6 cellular contexts compared by ENCODE assay signal in the genomic region with DNA sequence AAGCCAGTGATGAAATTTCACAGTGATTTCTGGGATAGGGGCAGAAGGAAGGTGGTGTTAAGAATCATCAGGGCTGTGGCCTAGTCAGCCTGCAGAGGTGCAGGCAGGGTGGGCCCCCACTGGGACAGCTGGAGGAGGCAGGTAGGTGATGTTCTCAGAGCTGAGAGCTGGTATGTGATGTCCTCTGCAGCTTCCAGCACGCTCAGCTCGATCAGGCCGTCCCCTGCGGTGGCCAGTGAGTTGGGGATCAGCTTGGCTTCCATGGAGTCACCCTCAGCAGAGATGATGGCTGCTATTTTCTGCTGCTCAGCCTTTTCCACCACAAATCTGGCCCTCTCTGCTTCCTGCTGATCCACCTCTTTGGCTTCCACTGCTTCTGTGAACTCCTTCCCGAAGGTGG.
"Had no signal": no experiment of that assay in that cellular context is flagged by ENCODE, and none has a peak within 500 bp of the region (broad histone marks: within the 10 kb centered on the region; RNA-seq: fewer than 3 reads in every experiment).

No MANE protein-coding gene starts in this region.

- FAIRE-seq: G401.6, GM12878, GM12892, GM19239 had no signal

- DNase-seq: GDM1, GF-D8 had no signal

- H3K4me3 ChIP-seq: GM12878 had no signal

- ATAC-seq: GM12878 had no signal
